Comparison of ENCODE assay signal across 8 cellular contexts in the genomic region with DNA sequence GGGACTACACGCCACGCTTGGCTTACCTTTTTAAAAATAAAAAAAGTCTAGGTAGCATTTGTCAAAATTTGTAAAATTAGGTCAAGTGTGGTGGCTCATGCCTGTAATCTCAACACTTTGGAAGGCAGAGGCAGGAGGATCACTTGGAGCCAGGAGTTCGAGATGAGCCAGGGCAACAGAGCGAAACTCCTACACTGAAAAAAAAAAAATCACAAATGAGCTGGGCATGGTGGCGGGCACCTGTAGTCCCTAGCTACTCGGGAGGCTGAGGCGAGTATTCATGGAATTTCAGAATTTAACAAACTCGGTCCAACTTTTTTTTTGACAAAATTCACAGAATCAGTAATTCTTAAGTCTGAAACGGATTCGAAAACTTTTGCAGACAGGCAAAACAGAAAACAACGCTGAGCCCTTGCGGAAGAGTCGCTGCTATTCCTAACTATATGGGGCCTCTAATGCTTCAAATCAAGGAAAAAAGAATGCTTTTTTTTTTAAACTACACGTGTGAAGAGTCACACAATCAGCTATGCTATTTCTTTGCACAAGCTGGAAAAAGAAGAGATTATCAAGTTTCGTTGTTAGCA.
DNase-seq lines count a peak whose midpoint lies in the region; ATAC-seq and TF ChIP-seq lines count a peak whose summit lies in the region.

No MANE protein-coding gene starts in this region.

- no peak overlapping the region for H2BK5ac ChIP-seq in H9 (ENCODE audit: insufficient read length, low read length)

- H4K5ac ChIP-seq in H9 (ENCODE audit: insufficient read length, low read depth, low read length) = no peak overlapping the region

- no peaks in the 10 kb centered on the region for H4K20me1 ChIP-seq in H9 (ENCODE audit: control insufficient read depth, insufficient read depth, insufficient read length)

- WGBS in H9 (ENCODE audit: extremely low coverage, insufficient read length, low lambda C conversion rate) = no CpG with 5 or more reads among the region's 15 CpGs

- H3K27ac ChIP-seq in H9 (ENCODE audit: insufficient read length, low read depth, low read length) (peak overlapping the region; percentile 21), skin epidermis (peak overlapping the region in 19 of 21 experiments; percentile 78 to 93 (median 89))

- no peak overlapping the region for H3K4ac ChIP-seq in H9 (ENCODE audit: low read depth, low read length)

- ATAC-seq in WTC11 = no peak

- POLR2A ChIA-PET in WTC11 (lab: Charles Lee) = no interaction called here

- no peaks in the 10 kb centered on the region; a peak in 1 of 5 replicates for H3K9me3 Mint-ChIP-seq in H9
- no peaks in the 10 kb centered on the region for H3K9me3 Mint-ChIP-seq in WTC11
- peaks cover 14% of the 10 kb centered on the region for H3K9me3 Mint-ChIP-seq in glutamatergic neuron (ENCODE audit: unreplicated experiment)

- no peak overlapping the region for H2BK20ac ChIP-seq in H9 (ENCODE audit: low read depth, low read length, poor library complexity, severe bottlenecking)

- no peak overlapping the region for H3K18ac ChIP-seq in H9 (ENCODE audit: insufficient read length, low read depth, low read length)

- H3T11ph ChIP-seq in H9 (ENCODE audit: low read length) = no peak overlapping the region

- H3K9me3 ChIP-seq in H9 (ENCODE audit: control insufficient read depth, low read depth, low read length) = no peaks in the 10 kb centered on the region

- H3K4me3 ChIP-seq in skin epidermis = peak overlapping the region; percentile 55 to 82 (median 69)

- no peak overlapping the region for H2AK5ac ChIP-seq in H9 (ENCODE audit: insufficient read length, low read length)

- peaks cover 13% of the 10 kb centered on the region for H3K23me2 ChIP-seq in H9 (ENCODE audit: insufficient read length, low read depth, low read length, poor library complexity, severe bottlenecking)

- CTCF ChIA-PET in WTC11 (lab: Charles Lee) = interaction anchor here (0.8 to 1.8 kb wide), 3 partner anchors 10 to 288 kb away, joined by 3 to 7 read pairs (median 4); no protein-coding TSS in a partner anchor

- no peaks in the 10 kb centered on the region; the same call in 1 of the 2 replicates for H3K4me1 ChIP-seq in H9 (ENCODE audit: insufficient read depth, low read length)

- H3K79me1 ChIP-seq in H9 (ENCODE audit: insufficient read depth, low read depth, low read length, poor library complexity, severe bottlenecking) = no peaks in the 10 kb centered on the region

- DNase-seq in H9 (no peak), WTC11 (ENCODE audit: low spot score) (no peak), glutamatergic neuron (no peak), AG08396 (ENCODE audit: low spot score) (no peak), SHP77 treated with DMSO at 0.1 percent for 48 hours (lab: John Stamatoyannopoulos, UW) (no peak), DMS114 treated with DMSO at 0.1 percent for 48 hours (lab: John Stamatoyannopoulos, UW; ENCODE audit: unreplicated experiment) (no peak)
- no peak for DNase-seq in stimulated activated CD4-positive, alpha-beta T cell treated with anti-CD3 and anti-CD28 coated beads, Interleukin-4, amount 100 ng/mL, for 24 hours

- peaks cover 0 to 5% (median 2%) of the 10 kb centered on the region in 3 experiments; a peak in 4 of 7 replicates for H3K36me3 Mint-ChIP-seq in H9 (ENCODE audit: insufficient read depth in 1 of 3, low read depth in 3 of 3)
- H3K36me3 Mint-ChIP-seq in WTC11 = no peaks in the 10 kb centered on the region
- H3K36me3 Mint-ChIP-seq in glutamatergic neuron (ENCODE audit: unreplicated experiment) = no peaks in the 10 kb centered on the region

- no peak overlapping the region for H3K56ac ChIP-seq in H9 (ENCODE audit: insufficient read length, low read depth, low read length)

- H3K4me1 Mint-ChIP-seq in H9 = peaks cover 13 to 17% of the 10 kb centered on the region in 2 experiments
- H3K4me1 Mint-ChIP-seq in WTC11 = peaks cover 22% of the 10 kb centered on the region
- H3K4me1 Mint-ChIP-seq in glutamatergic neuron (ENCODE audit: low read depth, unreplicated experiment) = peaks cover 16% of the 10 kb centered on the region

- no peak overlapping the region for H2AFZ ChIP-seq in H9 (ENCODE audit: low read length)

- H2BK12ac ChIP-seq in H9 (ENCODE audit: insufficient read length, low read depth, low read length) = no peak overlapping the region

- no peak overlapping the region for H2BK15ac ChIP-seq in H9 (ENCODE audit: low read depth, low read length)

- no peaks in the 10 kb centered on the region for H3K27me3 ChIP-seq in H9 (ENCODE audit: insufficient read depth, low read length)

- H3K9ac ChIP-seq in H9 (ENCODE audit: extremely low read depth, insufficient read length, low read length) = peak overlapping the region; percentile 33

- H3K23ac ChIP-seq in H9 (ENCODE audit: insufficient read length, low read depth, low read length) = no peak overlapping the region

- H4K91ac ChIP-seq in H9 (ENCODE audit: insufficient read length, low read depth, low read length) = no peak overlapping the region

- H3K27me3 Mint-ChIP-seq in H9 (ENCODE audit: low read depth) (peaks cover 12% of the 10 kb centered on the region), WTC11 (ENCODE audit: low read depth) (peaks cover 22% of the 10 kb centered on the region), glutamatergic neuron (ENCODE audit: unreplicated experiment) (peaks cover 18% of the 10 kb centered on the region)

- no peak overlapping the region; the same call in 1 of the 2 replicates for H3K14ac ChIP-seq in H9 (ENCODE audit: insufficient read depth, low read length)

- H3K4me2 ChIP-seq in H9 (ENCODE audit: insufficient read depth, insufficient read length, low read length) = peak overlapping the region; percentile 89

- H4K8ac ChIP-seq in H9 (replicated peaks; ENCODE audit: insufficient read length, low read depth, low read length) = no peak overlapping the region

- TF ChIP-seq CTCF in H9 (conservative IDR thresholded peaks at IDR 0.05) = no peak
- no peak for TF ChIP-seq CTCF in WTC11 (IDR thresholded peaks at IDR 0.05)
- no peak for TF ChIP-seq CTCF in glutamatergic neuron (IDR thresholded peaks at IDR 0.05; ENCODE audit: partially characterized antibody, unreplicated experiment)

- H3K4me3 Mint-ChIP-seq in H9 = peak overlapping the region; percentile 76 to 90
- H3K4me3 Mint-ChIP-seq in WTC11 = peak overlapping the region; percentile 81
- H3K4me3 Mint-ChIP-seq in glutamatergic neuron (ENCODE audit: unreplicated experiment) = peak overlapping the region; percentile 99

- H2BK120ac ChIP-seq in H9 (ENCODE audit: low read depth, low read length, poor library complexity, severe bottlenecking) = no peak overlapping the region

- H3K79me2 ChIP-seq in H9 (ENCODE audit: insufficient read depth, low read length) = peaks cover 6% of the 10 kb centered on the region; the same call in 1 of the 2 replicates

- peak overlapping the region in 2 of 3 experiments; percentile 89 to 96; a peak in 4 of 7 replicates for H3K27ac Mint-ChIP-seq in H9
- peak overlapping the region; percentile 44; the same call in 1 of the 2 replicates for H3K27ac Mint-ChIP-seq in WTC11
- H3K27ac Mint-ChIP-seq in glutamatergic neuron (ENCODE audit: unreplicated experiment) = peak overlapping the region; percentile 91

TF ChIP-seq in WTC11, 78 proteins besides CTCF, POLR2A, EP300 and RAD21 (continues in another document):
- no peak for TF ChIP-seq MXD4 (CRISPR knock-in tag; IDR thresholded peaks at IDR 0.05; ENCODE audit: borderline replicate concordance)
- TF ChIP-seq, protein P1, sequence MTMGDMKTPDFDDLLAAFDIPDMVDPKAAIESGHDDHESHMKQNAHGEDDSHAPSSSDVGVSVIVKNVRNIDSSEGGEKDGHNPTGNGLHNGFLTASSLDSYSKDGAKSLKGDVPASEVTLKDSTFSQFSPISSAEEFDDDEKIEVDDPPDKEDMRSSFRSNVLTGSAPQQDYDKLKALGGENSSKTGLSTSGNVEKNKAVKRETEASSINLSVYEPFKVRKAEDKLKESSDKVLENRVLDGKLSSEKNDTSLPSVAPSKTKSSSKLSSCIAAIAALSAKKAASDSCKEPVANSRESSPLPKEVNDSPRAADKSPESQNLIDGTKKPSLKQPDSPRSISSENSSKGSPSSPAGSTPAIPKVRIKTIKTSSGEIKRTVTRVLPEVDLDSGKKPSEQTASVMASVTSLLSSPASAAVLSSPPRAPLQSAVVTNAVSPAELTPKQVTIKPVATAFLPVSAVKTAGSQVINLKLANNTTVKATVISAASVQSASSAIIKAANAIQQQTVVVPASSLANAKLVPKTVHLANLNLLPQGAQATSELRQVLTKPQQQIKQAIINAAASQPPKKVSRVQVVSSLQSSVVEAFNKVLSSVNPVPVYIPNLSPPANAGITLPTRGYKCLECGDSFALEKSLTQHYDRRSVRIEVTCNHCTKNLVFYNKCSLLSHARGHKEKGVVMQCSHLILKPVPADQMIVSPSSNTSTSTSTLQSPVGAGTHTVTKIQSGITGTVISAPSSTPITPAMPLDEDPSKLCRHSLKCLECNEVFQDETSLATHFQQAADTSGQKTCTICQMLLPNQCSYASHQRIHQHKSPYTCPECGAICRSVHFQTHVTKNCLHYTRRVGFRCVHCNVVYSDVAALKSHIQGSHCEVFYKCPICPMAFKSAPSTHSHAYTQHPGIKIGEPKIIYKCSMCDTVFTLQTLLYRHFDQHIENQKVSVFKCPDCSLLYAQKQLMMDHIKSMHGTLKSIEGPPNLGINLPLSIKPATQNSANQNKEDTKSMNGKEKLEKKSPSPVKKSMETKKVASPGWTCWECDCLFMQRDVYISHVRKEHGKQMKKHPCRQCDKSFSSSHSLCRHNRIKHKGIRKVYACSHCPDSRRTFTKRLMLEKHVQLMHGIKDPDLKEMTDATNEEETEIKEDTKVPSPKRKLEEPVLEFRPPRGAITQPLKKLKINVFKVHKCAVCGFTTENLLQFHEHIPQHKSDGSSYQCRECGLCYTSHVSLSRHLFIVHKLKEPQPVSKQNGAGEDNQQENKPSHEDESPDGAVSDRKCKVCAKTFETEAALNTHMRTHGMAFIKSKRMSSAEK (CRISPR knock-in tag; IDR thresholded peaks at IDR 0.05; ENCODE audit: borderline replicate concordance) = no peak
- no peak for TF ChIP-seq ESRRA (CRISPR knock-in tag; IDR thresholded peaks at IDR 0.05; ENCODE audit: borderline replicate concordance)
- TF ChIP-seq, protein P2, sequence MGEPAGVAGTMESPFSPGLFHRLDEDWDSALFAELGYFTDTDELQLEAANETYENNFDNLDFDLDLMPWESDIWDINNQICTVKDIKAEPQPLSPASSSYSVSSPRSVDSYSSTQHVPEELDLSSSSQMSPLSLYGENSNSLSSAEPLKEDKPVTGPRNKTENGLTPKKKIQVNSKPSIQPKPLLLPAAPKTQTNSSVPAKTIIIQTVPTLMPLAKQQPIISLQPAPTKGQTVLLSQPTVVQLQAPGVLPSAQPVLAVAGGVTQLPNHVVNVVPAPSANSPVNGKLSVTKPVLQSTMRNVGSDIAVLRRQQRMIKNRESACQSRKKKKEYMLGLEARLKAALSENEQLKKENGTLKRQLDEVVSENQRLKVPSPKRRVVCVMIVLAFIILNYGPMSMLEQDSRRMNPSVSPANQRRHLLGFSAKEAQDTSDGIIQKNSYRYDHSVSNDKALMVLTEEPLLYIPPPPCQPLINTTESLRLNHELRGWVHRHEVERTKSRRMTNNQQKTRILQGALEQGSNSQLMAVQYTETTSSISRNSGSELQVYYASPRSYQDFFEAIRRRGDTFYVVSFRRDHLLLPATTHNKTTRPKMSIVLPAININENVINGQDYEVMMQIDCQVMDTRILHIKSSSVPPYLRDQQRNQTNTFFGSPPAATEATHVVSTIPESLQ (CRISPR knock-in tag; IDR thresholded peaks at IDR 0.05) = no peak
